In the genomic region with DNA sequence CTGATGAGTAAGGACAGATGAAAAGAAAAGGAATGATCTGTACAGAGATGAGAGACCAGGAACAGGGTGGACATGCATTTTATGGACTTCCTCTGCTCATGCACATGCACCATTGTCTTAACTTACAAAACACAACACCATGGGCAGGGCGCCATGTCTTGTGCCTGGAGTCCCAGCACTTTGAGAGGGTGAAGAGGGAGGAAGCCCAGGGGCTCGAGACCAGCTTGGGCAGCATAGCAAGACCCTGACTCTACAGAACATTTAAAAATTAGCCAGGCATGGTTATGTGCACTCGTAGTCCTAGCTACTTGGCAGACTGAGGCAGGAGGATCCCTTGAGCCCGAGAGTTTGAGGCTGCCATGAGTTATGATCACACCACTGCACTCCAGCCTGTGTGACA, we compare ENCODE assay signal across 15 cellular contexts.
A peak's percentile ranks its signal among the peaks of the same experiment; 100 is the strongest.
DNase-seq lines count a peak whose midpoint lies in the region; ATAC-seq, FAIRE-seq and TF ChIP-seq lines count a peak whose summit lies in the region.
"Had no signal": no experiment of that assay in that cellular context is flagged by ENCODE, and none has a peak within 500 bp of the region (broad histone marks: within the 10 kb centered on the region; RNA-seq: fewer than 3 reads in every experiment).

No MANE protein-coding gene starts in this region.

- H3K4me2 ChIP-seq in mesenchymal stem cell (ENCODE audit: low read length, poor library complexity, severe bottlenecking) = no peak overlapping the region
- H3K4me2 ChIP-seq in GM23248 (ENCODE audit: unreplicated experiment) = no peak overlapping the region

- peaks cover 4% of the 10 kb centered on the region; the same call in 1 of the 2 replicates for H3F3A ChIP-seq in GM23248 (ENCODE audit: insufficient read depth)

- H3K9me2 ChIP-seq in GM23248 (ENCODE audit: insufficient read depth) = no peaks in the 10 kb centered on the region

- peak overlapping the region in 1 of 2 experiments; percentile 11 for H3K4ac ChIP-seq in mesenchymal stem cell (ENCODE audit: low read depth in 1 of 2, low read length in 2 of 2)

- no peaks in the 10 kb centered on the region for H3K79me1 ChIP-seq in mesenchymal stem cell (replicated peaks; ENCODE audit: low read length, poor library complexity, severe bottlenecking)

- H2AFZ ChIP-seq in mesenchymal stem cell (ENCODE audit: low read depth, low read length) (no peak overlapping the region), GM23248 (no peak overlapping the region)

- DNase-seq in heart right ventricle (no peak), left ventricle myocardium superior (no peak), mesenchymal stem cell (no peak), upper lobe of right lung (peak; percentile 33), GM23248 (no peak), H54 (ENCODE audit: insufficient read length, low spot score) (no peak)
- peak; percentile 14 for DNase-seq in activated CD8-positive, alpha-beta memory T cell treated with anti-CD3 and anti-CD28 coated beads, Interleukin-2, amount 50 U/mL, for 4 hours
- DNase-seq: C1 segment of cervical spinal cord, erythroblast, NCI-H1436, NCI-H526 had no signal

- no peak overlapping the region for H2BK120ac ChIP-seq in mesenchymal stem cell (ENCODE audit: low read depth, low read length)

- H4K8ac ChIP-seq in mesenchymal stem cell (ENCODE audit: low read length) = no peak overlapping the region

- no peaks in the 10 kb centered on the region for H3K36me3 ChIP-seq in heart right ventricle
- H3K36me3 ChIP-seq in mesenchymal stem cell (ENCODE audit: control insufficient read depth in 1 of 2, insufficient read depth in 2 of 2, low read depth in 1 of 2, low read length in 2 of 2) = no peaks in the 10 kb centered on the region
- no peaks in the 10 kb centered on the region for H3K36me3 ChIP-seq in upper lobe of right lung
- no peaks in the 10 kb centered on the region for H3K36me3 ChIP-seq in GM23248 (ENCODE audit: low read depth)

- in situ Hi-C loops in GM23248 (cut with MboI) = no loop called here

- H3K18ac ChIP-seq in mesenchymal stem cell (ENCODE audit: low read depth in 1 of 2, low read length in 2 of 2) = peak overlapping the region in 1 of 2 experiments; percentile 63

- 82 to 84% methylated on average over 4 of the region's 4 CpGs for WGBS in heart right ventricle, 2 donors
- 93% methylated on average over 4 of the region's 4 CpGs for WGBS in mesenchymal stem cell
- WGBS in GM23248 (ENCODE audit: low coverage in 1 of 2, low lambda C conversion rate in 2 of 2, missing lambda C conversion rate in 2 of 2), 2 experiments = 92 to 93% methylated on average over 4 of the region's 4 CpGs

- H2BK5ac ChIP-seq in mesenchymal stem cell (ENCODE audit: low read depth, low read length, poor library complexity, severe bottlenecking) = no peak overlapping the region

- H2BK12ac ChIP-seq in mesenchymal stem cell (ENCODE audit: low read length in 2 of 2) = peak overlapping the region; percentile 41 to 88

- no peak overlapping the region for H3K23ac ChIP-seq in mesenchymal stem cell (ENCODE audit: low read length in 2 of 2)

- no peak overlapping the region for H3K14ac ChIP-seq in mesenchymal stem cell (ENCODE audit: low read length in 2 of 2)

- H3K27me3 ChIP-seq in heart right ventricle = no peaks in the 10 kb centered on the region
- no peaks in the 10 kb centered on the region for H3K27me3 ChIP-seq in mesenchymal stem cell (ENCODE audit: control insufficient read depth in 1 of 2, insufficient read depth in 1 of 2, low read length in 2 of 2)
- no peaks in the 10 kb centered on the region for H3K27me3 ChIP-seq in upper lobe of right lung
- no peaks in the 10 kb centered on the region for H3K27me3 ChIP-seq in GM23248 (replicated peaks; ENCODE audit: insufficient read depth)

- TF ChIP-seq POLR2A in H54 (IDR thresholded peaks at IDR 0.05; ENCODE audit: low read depth, low read length) = no peak

- H3K4me1 ChIP-seq in heart right ventricle = peaks cover 12 to 69% (median 32%) of the 10 kb centered on the region in 9 donors
- H3K4me1 ChIP-seq in mesenchymal stem cell (ENCODE audit: control insufficient read depth, insufficient read depth, low read depth, low read length) = peaks cover 4% of the 10 kb centered on the region
- peaks cover 45% of the 10 kb centered on the region for H3K4me1 ChIP-seq in upper lobe of right lung
- H3K4me1 ChIP-seq in GM23248 (ENCODE audit: insufficient read depth) = no peaks in the 10 kb centered on the region

- no peak overlapping the region for H2BK15ac ChIP-seq in mesenchymal stem cell (ENCODE audit: low read depth, poor library complexity, severe bottlenecking)

- H4K20me1 ChIP-seq in GM23248 (ENCODE audit: insufficient read depth) = no peaks in the 10 kb centered on the region; the same call in 1 of the 2 replicates

- no peaks in the 10 kb centered on the region for H3K9me3 ChIP-seq in heart right ventricle
- H3K9me3 ChIP-seq in mesenchymal stem cell (ENCODE audit: control insufficient read depth, low read length) = no peaks in the 10 kb centered on the region
- no peaks in the 10 kb centered on the region for H3K9me3 ChIP-seq in upper lobe of right lung
- no peaks in the 10 kb centered on the region for H3K9me3 ChIP-seq in GM23248 (ENCODE audit: low read depth)

- intact Hi-C loops in heart right ventricle (cut with DNase I) = loop anchor here in 4 of 10 donors (10.0 kb wide), 2 partner anchors 115 to 345 kb away; no protein-coding TSS in a partner anchor
- intact Hi-C loops in left ventricle myocardium superior (cut with micrococcal nuclease) = loop anchor here (10.0 kb wide), 2 partner anchors 85 to 345 kb away; partner anchors contain the start of gene ZFP36L2
- intact Hi-C loops in upper lobe of right lung (cut with DNase I) = loop anchor here (10.0 kb wide), 1 partner anchor 85 kb away; the partner anchor contains the start of gene ZFP36L2

- H3K9ac ChIP-seq in mesenchymal stem cell (ENCODE audit: low read length) = no peak overlapping the region
- H3K9ac ChIP-seq in GM23248 = no peak overlapping the region

- peak overlapping the region in 8 of 10 donors; percentile 36 to 86 (median 74) for H3K27ac ChIP-seq in heart right ventricle
- H3K27ac ChIP-seq in mesenchymal stem cell (ENCODE audit: low read length, poor library complexity, severe bottlenecking) = no peak overlapping the region
- peak overlapping the region; percentile 70 for H3K27ac ChIP-seq in upper lobe of right lung
- no peak overlapping the region for H3K27ac ChIP-seq in GM23248
- H3K27ac ChIP-seq: RWPE1 had no signal

- no peak for FAIRE-seq in H54 (lab: Jason Lieb, UNC)
- FAIRE-seq: GM18507, TTC549 had no signal

- H4K91ac ChIP-seq in mesenchymal stem cell (ENCODE audit: low read length) = no peak overlapping the region

- ATAC-seq in heart right ventricle = peak in 1 of 8 donors; percentile 5
- no peak for ATAC-seq in left ventricle myocardium superior
- ATAC-seq in upper lobe of right lung = no peak
- ATAC-seq in GM19035 (IDR thresholded peaks at IDR 0.05; ENCODE audit: unreplicated experiment) = no peak

- H2AK5ac ChIP-seq in mesenchymal stem cell (ENCODE audit: low read length, severe bottlenecking) = no peak overlapping the region

- no peak for TF ChIP-seq CTCF in heart right ventricle (IDR thresholded peaks at IDR 0.05)
- TF ChIP-seq CTCF in upper lobe of right lung (IDR thresholded peaks at IDR 0.05) = no peak

- H3K4me3 ChIP-seq in heart right ventricle (no peak overlapping the region), mesenchymal stem cell (ENCODE audit: insufficient read depth in 1 of 2, low read depth in 1 of 2, low read length in 2 of 2) (no peak overlapping the region), upper lobe of right lung (no peak overlapping the region), GM23248 (no peak overlapping the region)

- no peaks in the 10 kb centered on the region for H3K79me2 ChIP-seq in GM23248 (ENCODE audit: insufficient read depth)

Comparison
In these comparisons a context has a peak if more than half of its experiments do, and no peak if none do; other contexts are left out.
1. DNase-seq: peak in activated CD8-positive, alpha-beta memory T cell treated with anti-CD3 and anti-CD28 coated beads, Interleukin-2, amount 50 U/mL, for 4 hours (single experiment) and upper lobe of right lung (single experiment); none in heart right ventricle (0 of 2), left ventricle myocardium superior (single experiment), mesenchymal stem cell (single experiment), GM23248 (single experiment) and H54 (single experiment).
2. H3K27ac ChIP-seq: peak in heart right ventricle (8 of 10) and upper lobe of right lung (single experiment); none in mesenchymal stem cell (single experiment) and GM23248 (single experiment).